Comparison of ENCODE assay signal across 9 cellular contexts in the genomic region with DNA sequence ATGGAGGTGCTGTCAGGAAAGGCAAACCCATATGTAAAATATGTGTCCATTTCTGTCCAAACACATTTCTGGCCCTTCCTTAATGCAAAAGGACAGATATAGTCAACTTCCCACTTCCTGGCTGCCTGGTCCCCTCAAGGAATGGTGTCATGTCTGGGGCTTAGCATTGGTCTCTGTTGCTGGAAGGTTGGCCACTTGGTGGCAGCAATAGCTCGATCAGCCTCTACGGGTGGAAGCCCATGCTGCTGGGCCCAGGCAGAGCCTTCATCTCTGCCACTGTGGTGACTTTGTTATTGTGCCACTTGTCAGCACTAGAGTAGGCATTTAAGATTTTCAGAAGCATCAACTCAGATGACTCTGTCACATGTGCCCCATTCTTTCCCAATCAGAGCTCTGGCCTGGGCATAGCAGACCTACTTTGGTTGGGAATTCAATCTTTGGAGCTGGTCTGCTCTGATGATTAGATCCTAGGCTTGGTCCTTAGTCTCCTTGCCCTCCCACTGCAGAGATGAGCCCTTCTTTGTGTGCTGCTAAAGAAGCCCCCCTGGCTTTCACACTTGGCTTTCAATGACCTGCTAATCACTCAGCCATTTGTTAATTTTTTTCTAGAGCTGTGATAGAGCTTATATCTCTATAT. TPM values are rescaled to one million over a fixed set of nuclear protein-coding genes. Genes with fewer than 3 reads are reported as not detected.
DNase-seq lines count a peak whose midpoint lies in the region; ATAC-seq and TF ChIP-seq lines count a peak whose summit lies in the region.
"Had no signal": no experiment of that assay in that cellular context is flagged by ENCODE, and none has a peak within 500 bp of the region (broad histone marks: within the 10 kb centered on the region; RNA-seq: fewer than 3 reads in every experiment).

No MANE protein-coding gene starts in this region.

- peak; percentile 43 for TF ChIP-seq CTCF in RWPE1 (conservative IDR thresholded peaks at IDR 0.05; ENCODE audit: low read depth)
- TF ChIP-seq CTCF in suprapubic skin (IDR thresholded peaks at IDR 0.05) = peak in 1 of 2 donors; percentile 51

- H3K27ac ChIP-seq in CD4-positive, CD25-positive, alpha-beta regulatory T cell (ENCODE audit: insufficient read depth, low read length, poor library complexity, severe bottlenecking) = no peak overlapping the region
- H3K27ac ChIP-seq in RWPE1 = no peak overlapping the region
- H3K27ac ChIP-seq in right cardiac atrium (ENCODE audit: low read length) = no peak overlapping the region
- no peak overlapping the region for H3K27ac ChIP-seq in suprapubic skin

- H3K4me3 ChIP-seq in CD4-positive, CD25-positive, alpha-beta regulatory T cell (ENCODE audit: low read depth, low read length) = no peak overlapping the region
- H3K4me3 ChIP-seq in right cardiac atrium (ENCODE audit: low read length) (no peak overlapping the region), suprapubic skin (no peak overlapping the region)

- peak in 2 of 3 donors; percentile 22 to 59 for DNase-seq in CD4-positive, CD25-positive, alpha-beta regulatory T cell
- DNase-seq in GM19238 (ENCODE audit: insufficient read length, low spot score) (peak; percentile 10), KBM-7 (peak; percentile 70), RWPE1 (ENCODE audit: low spot score) (peak; percentile 33), anterior cingulate cortex (lab: John Stamatoyannopoulos, UW) (peak in 52 of 58 donors; percentile 5 to 72 (median 37)), right cardiac atrium (peak; percentile 68 to 84 (median 81)), retina (peak; percentile 75), suprapubic skin (ENCODE audit: low spot score in 2 of 2) (no peak)

- H3K4me1 Mint-ChIP-seq in CD4-positive, CD25-positive, alpha-beta regulatory T cell = peaks cover 0 to 4% (median 0%) of the 10 kb centered on the region in 4 donors
- H3K4me1 Mint-ChIP-seq: IgD-negative memory B cell had no signal

- no peaks in the 10 kb centered on the region for H3K9me3 ChIP-seq in CD4-positive, CD25-positive, alpha-beta regulatory T cell (ENCODE audit: control insufficient read depth in 2 of 2, low read length in 2 of 2)
- H3K9me3 ChIP-seq in right cardiac atrium (ENCODE audit: control insufficient read depth, low read length) = no peaks in the 10 kb centered on the region
- no peaks in the 10 kb centered on the region for H3K9me3 ChIP-seq in suprapubic skin

- peak overlapping the region in 1 of 3 donors; percentile 18 for H3K27ac Mint-ChIP-seq in CD4-positive, CD25-positive, alpha-beta regulatory T cell
- H3K27ac Mint-ChIP-seq: IgD-negative memory B cell had no signal

- no peaks in the 10 kb centered on the region for H3K36me3 Mint-ChIP-seq in CD4-positive, CD25-positive, alpha-beta regulatory T cell
- H3K36me3 Mint-ChIP-seq: IgD-negative memory B cell had no signal

- CTCF ChIA-PET in RWPE1 (lab: Yijun Ruan, JAX) = interaction anchor here (0.6 to 3.3 kb wide), 18 partner anchors 9 to 883 kb away, joined by 3 to 20 read pairs (median 4); a partner anchor contains a TSS

- no peak for TF ChIP-seq EP300 in suprapubic skin (IDR thresholded peaks at IDR 0.05)

- in situ Hi-C loops in KBM-7 (cut with MboI; ENCODE audit: low pct_unique_long_range_greater_than_20kb, low sequenced_read_pairs) = loop anchor here (25.0 kb wide), 2 partner anchors 112 to 187 kb away; no protein-coding TSS in a partner anchor

- intact Hi-C loops in right cardiac atrium (cut with DNase I) = loop anchor here in 2 of 4 donors (5.0 kb wide), 2 partner anchors 112 to 192 kb away; no protein-coding TSS in a partner anchor

- H3K4me3 Mint-ChIP-seq in CD4-positive, CD25-positive, alpha-beta regulatory T cell = no peak overlapping the region
- H3K4me3 Mint-ChIP-seq: IgD-negative memory B cell had no signal

- 10% methylated on average over 2 of the region's 2 CpGs for WGBS in right cardiac atrium
- WGBS in suprapubic skin = no CpG with 5 or more reads among the region's 2 CpGs

- H3K27me3 Mint-ChIP-seq in CD4-positive, CD25-positive, alpha-beta regulatory T cell = peaks cover 10% of the 10 kb centered on the region
- H3K27me3 Mint-ChIP-seq: IgD-negative memory B cell had no signal

- ATAC-seq in CD4-positive, CD25-positive, alpha-beta regulatory T cell (ENCODE audit: low read depth in 2 of 2) = peak; percentile 45 to 52
- peak; percentile 94 to 96 for ATAC-seq in right cardiac atrium

- no peaks in the 10 kb centered on the region for H3K36me3 ChIP-seq in CD4-positive, CD25-positive, alpha-beta regulatory T cell (ENCODE audit: control insufficient read depth, insufficient read depth, low read length)
- no peaks in the 10 kb centered on the region for H3K36me3 ChIP-seq in suprapubic skin

- POLR2A ChIA-PET in RWPE1 (lab: Yijun Ruan, JAX; ENCODE audit: low non-redundant PET) = no interaction called here

- no peak for TF ChIP-seq POLR2A in suprapubic skin (IDR thresholded peaks at IDR 0.05)

- peaks cover 0 to 2% (median 0%) of the 10 kb centered on the region in 7 donors for H3K9me3 Mint-ChIP-seq in CD4-positive, CD25-positive, alpha-beta regulatory T cell
- H3K9me3 Mint-ChIP-seq: IgD-negative memory B cell had no signal

- no peaks in the 10 kb centered on the region for H3K27me3 ChIP-seq in CD4-positive, CD25-positive, alpha-beta regulatory T cell (ENCODE audit: control insufficient read depth, insufficient read depth, low read length)
- H3K27me3 ChIP-seq in right cardiac atrium (ENCODE audit: control insufficient read depth, insufficient read depth) (no peaks in the 10 kb centered on the region), suprapubic skin (no peaks in the 10 kb centered on the region)

- H3K4me1 ChIP-seq in CD4-positive, CD25-positive, alpha-beta regulatory T cell (ENCODE audit: control insufficient read depth, insufficient read depth, low read length, poor library complexity, severe bottlenecking) = no peaks in the 10 kb centered on the region
- H3K4me1 ChIP-seq in right cardiac atrium (ENCODE audit: control insufficient read depth, insufficient read depth, low read length) = no peaks in the 10 kb centered on the region
- H3K4me1 ChIP-seq in suprapubic skin = no peaks in the 10 kb centered on the region

RNA-seq across cellular contexts. Expression of a gene that starts 51.0 kb away (rescaled TPM):
- total RNA-seq in CD4-positive, CD25-positive, alpha-beta regulatory T cell = not detected
- polyA plus RNA-seq in CD4-positive, CD25-positive, alpha-beta regulatory T cell = not detected
- total RNA-seq in right cardiac atrium (1 to 10 TPM; 1.1 to 9.7 (median 5.4) TPM), suprapubic skin (under 1 TPM in 2 of 4 donors, not detected in 2; 0.51 to 0.81 TPM)
- polyA plus RNA-seq in right cardiac atrium = 6.9 TPM
- polyA plus RNA-seq: IgD-negative memory B cell had no signal

RNA-seq across cellular contexts. Expression of a gene that starts 58.5 kb away (rescaled TPM):
- 104 TPM for total RNA-seq in CD4-positive, CD25-positive, alpha-beta regulatory T cell
- polyA plus RNA-seq in CD4-positive, CD25-positive, alpha-beta regulatory T cell = 10 to 100 TPM; 43.3 to 46.9 (median 44.6) TPM
- total RNA-seq in right cardiac atrium = 10 to 100 TPM; 60.0 to 75.0 (median 70.4) TPM
- polyA plus RNA-seq in right cardiac atrium = 34.3 TPM
- 10 to 100 TPM; 28.2 to 89.6 (median 43.1) TPM for total RNA-seq in suprapubic skin

Comparison
In these comparisons a context has a peak if more than half of its experiments do, and no peak if none do; other contexts are left out.
1. DNase-seq: peak in CD4-positive, CD25-positive, alpha-beta regulatory T cell (2 of 3), GM19238 (single experiment), KBM-7 (single experiment), RWPE1 (single experiment), anterior cingulate cortex (52 of 58), right cardiac atrium (3 of 3) and retina (single experiment); none in suprapubic skin (0 of 2).